In the genomic region with DNA sequence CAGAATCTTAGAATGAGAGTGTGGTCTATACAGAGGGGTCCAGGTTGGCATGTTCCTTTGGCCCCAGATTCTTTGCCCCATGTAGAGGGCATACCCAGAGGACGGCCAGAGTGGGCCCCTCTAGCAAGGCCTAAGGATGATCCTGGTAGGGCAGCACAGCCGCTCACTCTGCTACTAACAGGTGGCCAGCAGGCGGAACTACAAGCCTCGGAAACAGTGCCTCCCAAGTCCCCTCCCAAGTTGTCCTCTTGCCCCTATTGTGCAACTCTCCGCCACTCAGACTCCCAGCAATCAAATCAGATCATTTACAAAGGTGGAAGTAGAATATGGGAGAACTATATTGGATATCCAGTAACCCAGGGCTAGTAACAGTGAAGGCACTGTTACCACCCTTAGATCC, we compare ENCODE assay signal across 3 cellular contexts.
A peak's percentile ranks its signal among the peaks of the same experiment; 100 is the strongest.
TF ChIP-seq lines count a peak whose summit lies in the region.

No MANE protein-coding gene starts in this region.

TF ChIP-seq in GM23338, 12 proteins besides CTCF, POLR2A, EP300 and RAD21 (continues in another document):
- TF ChIP-seq EZH2phosphoT487 (IDR thresholded peaks at IDR 0.05; ENCODE audit: unreplicated experiment) (no peak), STAT1 (IDR thresholded peaks at IDR 0.05; ENCODE audit: unreplicated experiment) (no peak), JUNB (IDR thresholded peaks at IDR 0.05; ENCODE audit: unreplicated experiment) (no peak), NANOG (IDR thresholded peaks at IDR 0.05; ENCODE audit: borderline replicate concordance) (no peak), EZH2 (IDR thresholded peaks at IDR 0.05; ENCODE audit: low read depth, unreplicated experiment) (no peak), ZNF114 (CRISPR knock-in tag; IDR thresholded peaks at IDR 0.05) (no peak), POLR2AphosphoS5 (IDR thresholded peaks at IDR 0.05; ENCODE audit: low read depth) (no peak), ZNF331 (CRISPR knock-in tag; IDR thresholded peaks at IDR 0.05; ENCODE audit: low read depth) (no peak), CREB1 (CRISPR knock-in tag; IDR thresholded peaks at IDR 0.05; ENCODE audit: low read depth) (no peak)
- TF ChIP-seq, protein P1, sequence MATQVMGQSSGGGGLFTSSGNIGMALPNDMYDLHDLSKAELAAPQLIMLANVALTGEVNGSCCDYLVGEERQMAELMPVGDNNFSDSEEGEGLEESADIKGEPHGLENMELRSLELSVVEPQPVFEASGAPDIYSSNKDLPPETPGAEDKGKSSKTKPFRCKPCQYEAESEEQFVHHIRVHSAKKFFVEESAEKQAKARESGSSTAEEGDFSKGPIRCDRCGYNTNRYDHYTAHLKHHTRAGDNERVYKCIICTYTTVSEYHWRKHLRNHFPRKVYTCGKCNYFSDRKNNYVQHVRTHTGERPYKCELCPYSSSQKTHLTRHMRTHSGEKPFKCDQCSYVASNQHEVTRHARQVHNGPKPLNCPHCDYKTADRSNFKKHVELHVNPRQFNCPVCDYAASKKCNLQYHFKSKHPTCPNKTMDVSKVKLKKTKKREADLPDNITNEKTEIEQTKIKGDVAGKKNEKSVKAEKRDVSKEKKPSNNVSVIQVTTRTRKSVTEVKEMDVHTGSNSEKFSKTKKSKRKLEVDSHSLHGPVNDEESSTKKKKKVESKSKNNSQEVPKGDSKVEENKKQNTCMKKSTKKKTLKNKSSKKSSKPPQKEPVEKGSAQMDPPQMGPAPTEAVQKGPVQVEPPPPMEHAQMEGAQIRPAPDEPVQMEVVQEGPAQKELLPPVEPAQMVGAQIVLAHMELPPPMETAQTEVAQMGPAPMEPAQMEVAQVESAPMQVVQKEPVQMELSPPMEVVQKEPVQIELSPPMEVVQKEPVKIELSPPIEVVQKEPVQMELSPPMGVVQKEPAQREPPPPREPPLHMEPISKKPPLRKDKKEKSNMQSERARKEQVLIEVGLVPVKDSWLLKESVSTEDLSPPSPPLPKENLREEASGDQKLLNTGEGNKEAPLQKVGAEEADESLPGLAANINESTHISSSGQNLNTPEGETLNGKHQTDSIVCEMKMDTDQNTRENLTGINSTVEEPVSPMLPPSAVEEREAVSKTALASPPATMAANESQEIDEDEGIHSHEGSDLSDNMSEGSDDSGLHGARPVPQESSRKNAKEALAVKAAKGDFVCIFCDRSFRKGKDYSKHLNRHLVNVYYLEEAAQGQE (IDR thresholded peaks at IDR 0.05; ENCODE audit: unreplicated experiment), result no peak

TF ChIP-seq in H1, 55 proteins besides CTCF, POLR2A, EP300 and RAD21:
- TF ChIP-seq CHD2 (IDR thresholded peaks at IDR 0.05; ENCODE audit: low read length), result no peak
- peak; percentile 94 for TF ChIP-seq CEBPB (IDR thresholded peaks at IDR 0.05; ENCODE audit: low read depth, low read length)
- no peak for TF ChIP-seq KDM4A (IDR thresholded peaks at IDR 0.05; ENCODE audit: low read depth, low read length, severe bottlenecking)
- TF ChIP-seq POLR2AphosphoS5 (IDR thresholded peaks at IDR 0.05; ENCODE audit: low read depth, low read length), result no peak

TF ChIP-seq in liver, 16 proteins besides CTCF, POLR2A, EP300 and RAD21:
- TF ChIP-seq, protein P2, sequence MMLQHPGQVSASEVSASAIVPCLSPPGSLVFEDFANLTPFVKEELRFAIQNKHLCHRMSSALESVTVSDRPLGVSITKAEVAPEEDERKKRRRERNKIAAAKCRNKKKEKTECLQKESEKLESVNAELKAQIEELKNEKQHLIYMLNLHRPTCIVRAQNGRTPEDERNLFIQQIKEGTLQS (IDR thresholded peaks at IDR 0.05), result no peak
- TF ChIP-seq TAF1 (conservative IDR thresholded peaks at IDR 0.05), result no peak
- peak; percentile 22 to 47 for TF ChIP-seq JUND (IDR thresholded peaks at IDR 0.05)
- peak; percentile 38 to 52 for TF ChIP-seq RXRA (IDR thresholded peaks at IDR 0.05)
- TF ChIP-seq NR2F2 (IDR thresholded peaks at IDR 0.05), result no peak
- peak; percentile 85 for TF ChIP-seq HNF4G (IDR thresholded peaks at IDR 0.05)
- peak; percentile 23 for TF ChIP-seq FOXA1 (IDR thresholded peaks at IDR 0.05)
- TF ChIP-seq FOXA2 (IDR thresholded peaks at IDR 0.05), result no peak
- TF ChIP-seq EGR1 (IDR thresholded peaks at IDR 0.05; ENCODE audit: low read depth in 2 of 2), result no peak
- peak; percentile 75 for TF ChIP-seq SP1 (IDR thresholded peaks at IDR 0.05)
- no peak for TF ChIP-seq YY1 (IDR thresholded peaks at IDR 0.05)
- peak; percentile 93 to 97 for TF ChIP-seq HNF4A (conservative IDR thresholded peaks at IDR 0.05)
- TF ChIP-seq, protein P3, sequence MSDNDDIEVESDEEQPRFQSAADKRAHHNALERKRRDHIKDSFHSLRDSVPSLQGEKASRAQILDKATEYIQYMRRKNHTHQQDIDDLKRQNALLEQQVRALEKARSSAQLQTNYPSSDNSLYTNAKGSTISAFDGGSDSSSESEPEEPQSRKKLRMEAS (IDR thresholded peaks at IDR 0.05), result no peak
- TF ChIP-seq, protein P4, sequence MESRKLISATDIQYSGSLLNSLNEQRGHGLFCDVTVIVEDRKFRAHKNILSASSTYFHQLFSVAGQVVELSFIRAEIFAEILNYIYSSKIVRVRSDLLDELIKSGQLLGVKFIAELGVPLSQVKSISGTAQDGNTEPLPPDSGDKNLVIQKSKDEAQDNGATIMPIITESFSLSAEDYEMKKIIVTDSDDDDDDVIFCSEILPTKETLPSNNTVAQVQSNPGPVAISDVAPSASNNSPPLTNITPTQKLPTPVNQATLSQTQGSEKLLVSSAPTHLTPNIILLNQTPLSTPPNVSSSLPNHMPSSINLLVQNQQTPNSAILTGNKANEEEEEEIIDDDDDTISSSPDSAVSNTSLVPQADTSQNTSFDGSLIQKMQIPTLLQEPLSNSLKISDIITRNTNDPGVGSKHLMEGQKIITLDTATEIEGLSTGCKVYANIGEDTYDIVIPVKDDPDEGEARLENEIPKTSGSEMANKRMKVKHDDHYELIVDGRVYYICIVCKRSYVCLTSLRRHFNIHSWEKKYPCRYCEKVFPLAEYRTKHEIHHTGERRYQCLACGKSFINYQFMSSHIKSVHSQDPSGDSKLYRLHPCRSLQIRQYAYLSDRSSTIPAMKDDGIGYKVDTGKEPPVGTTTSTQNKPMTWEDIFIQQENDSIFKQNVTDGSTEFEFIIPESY (IDR thresholded peaks at IDR 0.05), result no peak
- TF ChIP-seq GABPA (IDR thresholded peaks at IDR 0.05 in 1 of 2, conservative IDR thresholded peaks at IDR 0.05 in 1 of 2), result no peak
- TF ChIP-seq, protein P1 (IDR thresholded peaks at IDR 0.05), result peak; percentile 31
